Comparison of ENCODE assay signal across 13 cellular contexts in the genomic region with DNA sequence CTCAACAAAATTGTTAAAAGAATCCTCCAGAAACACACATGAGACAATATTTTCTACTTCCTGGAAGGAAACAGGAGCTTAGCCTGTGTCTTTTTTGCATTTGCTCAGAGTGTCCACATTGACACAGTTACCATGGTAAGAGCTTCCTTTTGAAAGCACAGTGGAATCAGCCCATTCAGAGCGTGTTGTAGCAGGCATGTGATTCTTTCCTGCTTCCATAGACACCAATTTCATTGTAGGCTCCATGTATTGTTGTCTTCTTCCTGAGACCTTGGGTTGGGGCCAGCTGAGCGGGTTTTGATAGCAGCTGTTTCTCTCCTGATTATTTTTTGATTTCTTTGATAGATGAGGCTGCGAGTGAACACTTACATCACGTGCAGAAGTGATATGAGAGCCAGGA. TPM values are rescaled to one million over a fixed set of nuclear protein-coding genes. Genes with fewer than 3 reads are reported as not detected.
A peak's percentile ranks its signal among the peaks of the same experiment; 100 is the strongest.
DNase-seq lines count a peak whose midpoint lies in the region; ATAC-seq and TF ChIP-seq lines count a peak whose summit lies in the region.
"Had no signal": no experiment of that assay in that cellular context is flagged by ENCODE, and none has a peak within 500 bp of the region (broad histone marks: within the 10 kb centered on the region; RNA-seq: fewer than 3 reads in every experiment).

No MANE protein-coding gene starts in this region.

- H3K9me3 ChIP-seq in breast epithelium, result no peaks in the 10 kb centered on the region
- H3K9me3 ChIP-seq in endodermal cell (ENCODE audit: control insufficient read depth, low read length), result no peaks in the 10 kb centered on the region
- no peaks in the 10 kb centered on the region for H3K9me3 ChIP-seq in upper lobe of left lung
- no peaks in the 10 kb centered on the region for H3K9me3 ChIP-seq in BE2C

- intact Hi-C loops in breast epithelium (cut with DNase I; ENCODE audit: low total_unique reads), result no loop called here
- intact Hi-C loops in MCF 10A (cut with micrococcal nuclease), result no loop called here

- DNase-seq in breast epithelium (ENCODE audit: low spot score in 2 of 2) (peak in 1 of 2 donors; percentile 44), MCF 10A (ENCODE audit: unreplicated experiment) (no peak), endodermal cell (no peak), lung microvascular endothelial cell (ENCODE audit: low read depth in 2 of 2) (peak; percentile 99 to 100), upper lobe of left lung (no peak), BE2C (no peak)
- no peak for DNase-seq in stimulated activated effector memory CD8-positive, alpha-beta T cell treated with anti-CD3 and anti-CD28 coated beads, Interleukin-12 subunit alpha, Interleukin-12 subunit beta, amount 100 ng/mL, for 72 hours (ENCODE audit: low spot score in 2 of 2)
- DNase-seq: activated CD4-positive, alpha-beta T cell treated with anti-CD3 and anti-CD28 coated beads, Interleukin-2, amount 10 ng/mL, durations not matched to agents 7 days and 5 days; activated gamma-delta T cell; DND-41 had no signal

- POLR2A ChIA-PET in MCF 10A (lab: Yijun Ruan, JAX), result interaction anchor here (0.5 to 0.8 kb wide), 2 partner anchors 10 to 52 kb away, joined by 3 read pairs; no protein-coding TSS in a partner anchor

- H3K4me1 Mint-ChIP-seq in MCF 10A (ENCODE audit: insufficient read depth, unreplicated experiment), result peaks cover 22% of the 10 kb centered on the region
- H3K4me1 Mint-ChIP-seq in endodermal cell, result peaks cover 32% of the 10 kb centered on the region
- peaks cover 10% of the 10 kb centered on the region for H3K4me1 Mint-ChIP-seq in stimulated activated effector memory CD8-positive, alpha-beta T cell treated with anti-CD3 and anti-CD28 coated beads, Interleukin-12 subunit alpha, Interleukin-12 subunit beta, amount 100 ng/mL, for 72 hours
- H3K4me1 Mint-ChIP-seq: activated CD4-positive, alpha-beta T cell treated with anti-CD3 and anti-CD28 coated beads, Interleukin-2, amount 10 ng/mL, durations not matched to agents 7 days and 5 days had no signal

- H3K4me3 ChIP-seq in breast epithelium (no peak overlapping the region), endodermal cell (ENCODE audit: low read length) (no peak overlapping the region), upper lobe of left lung (no peak overlapping the region), BE2C (ENCODE audit: low read depth, low read length) (no peak overlapping the region)

- H3K4me3 Mint-ChIP-seq in MCF 10A (ENCODE audit: unreplicated experiment), result no peak overlapping the region
- H3K4me3 Mint-ChIP-seq in endodermal cell, result no peak overlapping the region
- H3K4me3 Mint-ChIP-seq in stimulated activated effector memory CD8-positive, alpha-beta T cell treated with anti-CD3 and anti-CD28 coated beads, Interleukin-12 subunit alpha, Interleukin-12 subunit beta, amount 100 ng/mL, for 72 hours, result no peak overlapping the region
- H3K4me3 Mint-ChIP-seq: activated CD4-positive, alpha-beta T cell treated with anti-CD3 and anti-CD28 coated beads, Interleukin-2, amount 10 ng/mL, durations not matched to agents 7 days and 5 days; dendritic cell treated with granulocyte-macrophage colony-stimulating factor and Interleukin-4, amounts not matched to agents 40 ng/mL and 50 ng/mL, for 4 days; stimulated activated naive CD8-positive, alpha-beta T cell treated with anti-CD3 and anti-CD28 coated beads, Interleukin-15, Interleukin-2, amounts not matched to agents 100 ng/mL and 50 ng/mL, for 24 hours had no signal

- no peaks in the 10 kb centered on the region for H3K36me3 ChIP-seq in breast epithelium
- H3K36me3 ChIP-seq in endodermal cell (ENCODE audit: control insufficient read depth, insufficient read depth, low read length), result no peaks in the 10 kb centered on the region
- no peaks in the 10 kb centered on the region for H3K36me3 ChIP-seq in upper lobe of left lung
- no peaks in the 10 kb centered on the region for H3K36me3 ChIP-seq in BE2C

- H3K36me3 Mint-ChIP-seq in MCF 10A (ENCODE audit: insufficient read depth, unreplicated experiment) (no peaks in the 10 kb centered on the region), endodermal cell (ENCODE audit: low read depth) (no peaks in the 10 kb centered on the region)
- H3K36me3 Mint-ChIP-seq in stimulated activated effector memory CD8-positive, alpha-beta T cell treated with anti-CD3 and anti-CD28 coated beads, Interleukin-12 subunit alpha, Interleukin-12 subunit beta, amount 100 ng/mL, for 72 hours, result no peaks in the 10 kb centered on the region

- H3K27me3 ChIP-seq in breast epithelium (no peaks in the 10 kb centered on the region), endodermal cell (ENCODE audit: control insufficient read depth, insufficient read depth, low read length, poor library complexity, severe bottlenecking) (no peaks in the 10 kb centered on the region), upper lobe of left lung (no peaks in the 10 kb centered on the region), BE2C (no peaks in the 10 kb centered on the region)

- H3K27ac Mint-ChIP-seq in MCF 10A (ENCODE audit: low read depth, unreplicated experiment) (no peak overlapping the region), endodermal cell (no peak overlapping the region)
- no peak overlapping the region for H3K27ac Mint-ChIP-seq in stimulated activated effector memory CD8-positive, alpha-beta T cell treated with anti-CD3 and anti-CD28 coated beads, Interleukin-12 subunit alpha, Interleukin-12 subunit beta, amount 100 ng/mL, for 72 hours
- H3K27ac Mint-ChIP-seq: activated CD4-positive, alpha-beta T cell treated with anti-CD3 and anti-CD28 coated beads, Interleukin-2, amount 10 ng/mL, durations not matched to agents 7 days and 5 days; dendritic cell treated with granulocyte-macrophage colony-stimulating factor and Interleukin-4, amounts not matched to agents 40 ng/mL and 50 ng/mL, for 4 days; stimulated activated naive CD8-positive, alpha-beta T cell treated with anti-CD3 and anti-CD28 coated beads, Interleukin-15, Interleukin-2, amounts not matched to agents 100 ng/mL and 50 ng/mL, for 24 hours had no signal

- CTCF ChIA-PET in MCF 10A (lab: Yijun Ruan, JAX), result interaction anchor here (0.9 kb wide), 1 partner anchor 50 kb away, joined by 4 read pairs; no protein-coding TSS in a partner anchor

- no peaks in the 10 kb centered on the region for H3K9me3 Mint-ChIP-seq in MCF 10A (ENCODE audit: unreplicated experiment)
- H3K9me3 Mint-ChIP-seq in endodermal cell, result no peaks in the 10 kb centered on the region
- no peaks in the 10 kb centered on the region for H3K9me3 Mint-ChIP-seq in stimulated activated effector memory CD8-positive, alpha-beta T cell treated with anti-CD3 and anti-CD28 coated beads, Interleukin-12 subunit alpha, Interleukin-12 subunit beta, amount 100 ng/mL, for 72 hours
- H3K9me3 Mint-ChIP-seq: activated CD4-positive, alpha-beta T cell treated with anti-CD3 and anti-CD28 coated beads, Interleukin-2, amount 10 ng/mL, durations not matched to agents 7 days and 5 days; dendritic cell treated with granulocyte-macrophage colony-stimulating factor and Interleukin-4, amounts not matched to agents 40 ng/mL and 50 ng/mL, for 4 days; stimulated activated naive CD8-positive, alpha-beta T cell treated with anti-CD3 and anti-CD28 coated beads, Interleukin-15, Interleukin-2, amounts not matched to agents 100 ng/mL and 50 ng/mL, for 24 hours had no signal

- H3K27me3 Mint-ChIP-seq in MCF 10A (ENCODE audit: insufficient read depth, unreplicated experiment) (no peaks in the 10 kb centered on the region), endodermal cell (ENCODE audit: insufficient read depth) (peaks cover 2% of the 10 kb centered on the region)

- no peak overlapping the region for H3K9ac ChIP-seq in endodermal cell (ENCODE audit: extremely low read depth, low read length, poor library complexity, severe bottlenecking)

- TF ChIP-seq POLR2A in breast epithelium (IDR thresholded peaks at IDR 0.05), result no peak
- no peak for TF ChIP-seq POLR2A in upper lobe of left lung (IDR thresholded peaks at IDR 0.05)

- no TSS peak for BruUV-seq in MCF 10A (replicated peaks; lab: Mats Ljungman, UMichigan)

- TF ChIP-seq CTCF in breast epithelium (IDR thresholded peaks at IDR 0.05), result no peak
- no peak for TF ChIP-seq CTCF in MCF 10A (IDR thresholded peaks at IDR 0.05; ENCODE audit: unreplicated experiment)
- no peak for TF ChIP-seq CTCF in endodermal cell (conservative IDR thresholded peaks at IDR 0.05)
- TF ChIP-seq CTCF in upper lobe of left lung (IDR thresholded peaks at IDR 0.05), result no peak
- no peak for TF ChIP-seq CTCF in BE2C (IDR thresholded peaks at IDR 0.05; ENCODE audit: low read depth, low read length)

- peak in 2 of 4 donors; percentile 23 to 70 for TF ChIP-seq EP300 in upper lobe of left lung (IDR thresholded peaks at IDR 0.05)

- no peak for ATAC-seq in upper lobe of left lung (ENCODE audit: low FRiP score in 2 of 2)
- ATAC-seq in GM19035 (IDR thresholded peaks at IDR 0.05; ENCODE audit: unreplicated experiment), result no peak
- no peak for ATAC-seq in stimulated activated effector memory CD8-positive, alpha-beta T cell treated with anti-CD3 and anti-CD28 coated beads, Interleukin-12 subunit alpha, Interleukin-12 subunit beta, amount 100 ng/mL, for 72 hours

- WGBS in endodermal cell (ENCODE audit: insufficient coverage in 1 of 2, insufficient read length in 1 of 2), 2 experiments, result 87 to 93% methylated on average over 3 to 4 of the region's 4 CpGs
- WGBS in upper lobe of left lung, 2 donors, result 46 to 55% methylated on average over 4 of the region's 4 CpGs

- H3K27ac ChIP-seq in breast epithelium (peak overlapping the region; percentile 70 to 71), endodermal cell (ENCODE audit: low read depth, low read length) (peak overlapping the region; percentile 66), upper lobe of left lung (peak overlapping the region in 3 of 4 donors; percentile 73 to 84 (median 73))

- H3K4me1 ChIP-seq in breast epithelium (no peaks in the 10 kb centered on the region), endodermal cell (ENCODE audit: control insufficient read depth, insufficient read depth, low read length) (peaks cover 11% of the 10 kb centered on the region), upper lobe of left lung (peaks cover 27 to 53% (median 34%) of the 10 kb centered on the region in 4 donors), BE2C (no peaks in the 10 kb centered on the region)

RNA-seq across cellular contexts. Expression of gene PXDC1, which starts 44.9 kb away (rescaled TPM):
- 100 to 1,000 TPM in 1 of 3 donors, 10 to 100 TPM in 2; 86.2 to 122 (median 88.0) TPM for total RNA-seq in breast epithelium
- total RNA-seq in MCF 10A (2022), result 48.1 and 51.4 TPM in 2 replicates
- 1 to 10 TPM; 3.3 to 4.6 TPM for total RNA-seq in endodermal cell
- 8.0 TPM for polyA plus RNA-seq in endodermal cell (2013, experiment 1 of 2)
- polyA plus RNA-seq in endodermal cell (2013, experiment 2 of 2), result 9.8 TPM
- total RNA-seq in lung microvascular endothelial cell, result 45.1 and 103 TPM in 2 replicates
- total RNA-seq in upper lobe of left lung, result 100 to 1,000 TPM in 3 of 6 donors, 10 to 100 TPM in 3; 51.6 to 118 (median 95.3) TPM
- not detected for polyA plus RNA-seq in BE2C (2012; ENCODE audit: insufficient read depth, insufficient read length, low read depth)

RNA-seq across cellular contexts. Expression of gene FAM50B, which starts 52.8 kb away (rescaled TPM):
- 10 to 100 TPM in 1 of 3 donors, 1 to 10 TPM in 2; 8.8 to 17.0 (median 9.3) TPM for total RNA-seq in breast epithelium
- 4.0 and 4.3 TPM in 2 replicates for total RNA-seq in MCF 10A (2022)
- total RNA-seq in endodermal cell, result 1 to 10 TPM; 2.8 to 3.7 TPM
- polyA plus RNA-seq in endodermal cell (2013, experiment 1 of 2), result 0.57 TPM
- polyA plus RNA-seq in endodermal cell (2013, experiment 2 of 2), result 0.50 TPM
- 4.8 and 7.5 TPM in 2 replicates for total RNA-seq in lung microvascular endothelial cell
- 10 to 100 TPM; 11.7 to 23.3 (median 15.4) TPM for total RNA-seq in upper lobe of left lung
- 53.6 TPM for polyA plus RNA-seq in BE2C (2012; ENCODE audit: insufficient read depth, insufficient read length, low read depth)

Comparison
In these comparisons a context has a peak if more than half of its experiments do, and no peak if none do; other contexts are left out.
1. DNase-seq: peak in lung microvascular endothelial cell (2 of 2); none in MCF 10A (single experiment), endodermal cell (single experiment), upper lobe of left lung (0 of 2), BE2C (single experiment) and stimulated activated effector memory CD8-positive, alpha-beta T cell treated with anti-CD3 and anti-CD28 coated beads, Interleukin-12 subunit alpha, Interleukin-12 subunit beta, amount 100 ng/mL, for 72 hours (0 of 2).
2. Peak in every context shown above with its lines, with median percentiles within 50 percentile points of each other: H3K27ac ChIP-seq.